8 cellular contexts compared by ENCODE assay signal in genomic region chr4:153152453-153153338, GRCh38. TPM values are rescaled to one million over a fixed set of nuclear protein-coding genes. Genes with fewer than 3 reads are reported as not detected.
DNase-seq lines count a peak whose midpoint lies in the region; ATAC-seq, FAIRE-seq and TF ChIP-seq lines count a peak whose summit lies in the region.

No MANE protein-coding gene starts in this region.

- TF ChIP-seq POLR2A in H1 (IDR thresholded peaks at IDR 0.05; ENCODE audit: control extremely low read depth in 1 of 2, low read depth in 2 of 2, low read length in 2 of 2), result no peak

- no peak overlapping the region for H4K5ac ChIP-seq in H1 (ENCODE audit: insufficient read length, low read depth, low read length)

- H2BK15ac ChIP-seq in H1 (ENCODE audit: low read length), result no peak overlapping the region

- H3K23ac ChIP-seq in H1 (ENCODE audit: insufficient read length), result no peak overlapping the region

- CTCF ChIA-PET in H1 (lab: Charles Lee; ENCODE audit: partially characterized antibody), result interaction anchor here (1.1 to 2.1 kb wide), 5 partner anchors 10 to 165 kb away, joined by 3 to 10 read pairs (median 4); partner anchors contain the start of gene TRIM2

- H3K9ac ChIP-seq in H1 (replicated peaks in 1 of 4; ENCODE audit: extremely low read depth in 1 of 4, low read depth in 3 of 4, low read length in 3 of 4), result no peak overlapping the region; a peak in 1 of 7 replicates

- H3K4me2 ChIP-seq in H1 (ENCODE audit: insufficient read depth in 1 of 2, low read depth in 2 of 2, low read length in 2 of 2), result peak overlapping the region; percentile 96 to 98

- no peaks in the 10 kb centered on the region for H3K79me1 ChIP-seq in H1 (ENCODE audit: low read depth, low read length)

- DNase-seq in NCI-H446 treated with DMSO at 0.1 percent for 48 hours (lab: John Stamatoyannopoulos, UW), result peak; percentile 27
- DNase-seq in activated CD8-positive, alpha-beta memory T cell treated with anti-CD3 and anti-CD28 coated beads for 4 hours (ENCODE audit: low read depth in 2 of 2), result peak; percentile 14 to 19
- peak in 1 of 2 experiments; percentile 71 for DNase-seq in H1 (ENCODE audit: low read depth in 1 of 2, low spot score in 2 of 2)
- peak; percentile 39 for DNase-seq in mucosa of gallbladder (ENCODE audit: low spot score)
- peak; percentile 37 for DNase-seq in stimulated activated CD8-positive, alpha-beta memory T cell treated with anti-CD3 and anti-CD28 coated beads, Interleukin-7, amount 100 ng/mL, for 24 hours (ENCODE audit: low read depth)
- DNase-seq in hepatic stellate cell (ENCODE audit: low spot score), result no peak

- POLR2A ChIA-PET in H1 (lab: Charles Lee; ENCODE audit: partially characterized antibody), result interaction anchor here (0.8 to 1.2 kb wide), 6 partner anchors 11 to 608 kb away, joined by 3 to 4 read pairs (median 3); no protein-coding TSS in a partner anchor

- H4K91ac ChIP-seq in H1 (replicated peaks; ENCODE audit: insufficient read length, low read length), result no peak overlapping the region

- peak overlapping the region; percentile 49 to 66 (median 57) for H3K4me3 ChIP-seq in H1 (ENCODE audit: extremely low read depth in 1 of 4, insufficient read depth in 2 of 4, low read depth in 3 of 4, low read length in 4 of 4)

- H3K36me3 ChIP-seq in H1 (ENCODE audit: control insufficient read depth in 2 of 4, insufficient read depth in 4 of 4, low read length in 3 of 4), result no peaks in the 10 kb centered on the region

- 2% methylated on average over 45 of the region's 45 CpGs; no CpG with 5 or more reads in 1 of the 2 experiments for whole genome bisulfite sequencing in H1 (ENCODE audit: extremely low coverage in 1 of 2, insufficient coverage in 1 of 2, insufficient read length in 1 of 2, insufficient replicate concordance in 2 of 2, low coverage in 1 of 2, low lambda C conversion rate in 2 of 2, missing lambda C conversion rate in 1 of 2), 2 experiments

- H3K14ac ChIP-seq in H1 (ENCODE audit: insufficient read length), result no peak overlapping the region

- peaks cover 3 to 41% (median 40%) of the 10 kb centered on the region in 4 experiments for H3K27me3 ChIP-seq in H1 (replicated peaks in 1 of 4; ENCODE audit: control insufficient read depth in 3 of 4, extremely low read depth in 1 of 4, insufficient read depth in 3 of 4, low read length in 3 of 4)

- no peak for FAIRE-seq in H1 (lab: Jason Lieb, UNC)

- H2BK120ac ChIP-seq in H1 (replicated peaks; ENCODE audit: low read depth, low read length), result no peak overlapping the region

- no peak overlapping the region for H2BK5ac ChIP-seq in H1 (ENCODE audit: low read depth, low read length)

- H4K8ac ChIP-seq in H1 (ENCODE audit: extremely low read depth, insufficient read depth, low read length), result peak overlapping the region; percentile 19

- no peak for TF ChIP-seq CTCF in H1 (IDR thresholded peaks at IDR 0.05; ENCODE audit: control extremely low read depth in 1 of 3, insufficient read depth in 1 of 3, low read depth in 1 of 3, low read length in 3 of 3)

- H4K20me1 ChIP-seq in H1 (replicated peaks in 1 of 2; ENCODE audit: control insufficient read depth in 1 of 2, insufficient read depth in 2 of 2, low read length in 2 of 2), result no peaks in the 10 kb centered on the region

- H3K4ac ChIP-seq in H1 (replicated peaks; ENCODE audit: insufficient read length, low read depth, low read length), result no peak overlapping the region

- H3K79me2 ChIP-seq in H1 (ENCODE audit: control insufficient read depth in 1 of 2, insufficient read depth in 2 of 2, low read length in 2 of 2), result no peaks in the 10 kb centered on the region

- peaks cover 7 to 18% (median 14%) of the 10 kb centered on the region in 4 experiments for H3K4me1 ChIP-seq in H1 (replicated peaks in 1 of 4; ENCODE audit: control insufficient read depth in 3 of 4, insufficient read depth in 4 of 4, low read length in 3 of 4)

- TF ChIP-seq EP300 in H1 (IDR thresholded peaks at IDR 0.05; ENCODE audit: borderline replicate concordance in 1 of 2, low read depth in 2 of 2, low read length in 2 of 2), result no peak

- peaks cover 15% of the 10 kb centered on the region for H3K23me2 ChIP-seq in H1 (ENCODE audit: low read depth, low read length)

- no peak for TF ChIP-seq RAD21 in H1 (IDR thresholded peaks at IDR 0.05 in 1 of 2, conservative IDR thresholded peaks at IDR 0.05 in 1 of 2; ENCODE audit: low read depth in 2 of 2, low read length in 2 of 2)

- H3K18ac ChIP-seq in H1 (ENCODE audit: extremely low read depth, low read length), result no peak overlapping the region

- no peak overlapping the region for H2BK20ac ChIP-seq in H1 (ENCODE audit: low read length)

- H3K27ac ChIP-seq in H1 (ENCODE audit: low read depth, low read length), result no peak overlapping the region

- no peak overlapping the region for H2AK5ac ChIP-seq in H1 (ENCODE audit: low read depth, low read length)

- no peak overlapping the region for H2AFZ ChIP-seq in H1 (ENCODE audit: low read length)

- H2BK12ac ChIP-seq in H1 (ENCODE audit: low read depth, low read length), result no peak overlapping the region

- H3K56ac ChIP-seq in H1 (replicated peaks; ENCODE audit: insufficient read length, low read depth, low read length), result no peak overlapping the region

- ATAC-seq in GM18517 (IDR thresholded peaks at IDR 0.05; ENCODE audit: unreplicated experiment) (peak; percentile 4), HG03097 (IDR thresholded peaks at IDR 0.05; ENCODE audit: low FRiP score, unreplicated experiment) (peak; percentile 17)

- H3K9me3 ChIP-seq in H1 (ENCODE audit: insufficient read depth in 2 of 2, low read depth in 1 of 2, low read length in 1 of 2), result no peaks in the 10 kb centered on the region

TF ChIP-seq in H1, 55 proteins besides CTCF, POLR2A, EP300 and RAD21 (continues in another document):
- peak; percentile 66 for TF ChIP-seq KDM4A (IDR thresholded peaks at IDR 0.05; ENCODE audit: low read depth, low read length, severe bottlenecking)
- peak; percentile 86 for TF ChIP-seq SUZ12 (IDR thresholded peaks at IDR 0.05; ENCODE audit: low read length)
- peak; percentile 75 for TF ChIP-seq EZH2 (IDR thresholded peaks at IDR 0.05; ENCODE audit: low read depth, low read length, severe bottlenecking)
- no peak for TF ChIP-seq JUN (IDR thresholded peaks at IDR 0.05; ENCODE audit: low read depth, low read length)
- no peak for TF ChIP-seq PHF8 (conservative IDR thresholded peaks at IDR 0.05; ENCODE audit: low read depth, low read length)
- TF ChIP-seq E2F6 (IDR thresholded peaks at IDR 0.05), result peak; percentile 40; the same call in 1 of the 2 replicates
- no peak for TF ChIP-seq CBX8 (IDR thresholded peaks at IDR 0.05; ENCODE audit: borderline replicate concordance, low read depth, low read length)
- no peak for TF ChIP-seq SP4 (IDR thresholded peaks at IDR 0.05; ENCODE audit: low read length)
- no peak for TF ChIP-seq NANOG (IDR thresholded peaks at IDR 0.05; ENCODE audit: insufficient read depth, low read depth, low read length, poor library complexity, severe bottlenecking)
- peak; percentile 83 for TF ChIP-seq SAP30 (IDR thresholded peaks at IDR 0.05; ENCODE audit: insufficient read depth, insufficient replicate concordance, low read length)
- no peak for TF ChIP-seq SIX5 (IDR thresholded peaks at IDR 0.05; ENCODE audit: low read depth, low read length)
- no peak for TF ChIP-seq ATF3 (IDR thresholded peaks at IDR 0.05; ENCODE audit: insufficient read depth, low read depth, low read length)
- peak; percentile 77 for TF ChIP-seq ASH2L (IDR thresholded peaks at IDR 0.05; ENCODE audit: low read length)
- peak; percentile 24 for TF ChIP-seq RNF2 (IDR thresholded peaks at IDR 0.05; ENCODE audit: borderline replicate concordance, low read depth, low read length, missing control alignments, poor library complexity, severe bottlenecking)
- no peak for TF ChIP-seq GTF2F1 (IDR thresholded peaks at IDR 0.05; ENCODE audit: borderline replicate concordance, low read depth, low read length)
- no peak for TF ChIP-seq MAFK (IDR thresholded peaks at IDR 0.05; ENCODE audit: low read depth, low read length)
- TF ChIP-seq FOSL1 (IDR thresholded peaks at IDR 0.05; ENCODE audit: insufficient read depth, low read depth, low read length), result no peak
- TF ChIP-seq MAX (IDR thresholded peaks at IDR 0.05), result peak; percentile 40; the same call in 1 of the 2 replicates
- TF ChIP-seq ATF2 (IDR thresholded peaks at IDR 0.05; ENCODE audit: low read length), result no peak

RNA-seq across cellular contexts. Expression of gene TRIM2, which starts 51.5 kb away (rescaled TPM):
- 58.1 and 59.8 TPM in 2 replicates for total RNA-seq in H1 (2021; fragmentation: NEBNext Ultra II Directional; extraction: Animal tissue kit (Norgen Biotek cat#: 25700))
- polyA plus RNA-seq in H1 (2011; rRNA removed), result 30.8 and 34.0 TPM in 2 replicates
- polyA plus RNA-seq in H1 (2011; cell fraction: cytosol; rRNA removed), result 30.1 TPM
- 51.4 TPM for polyA plus RNA-seq in H1 (2011; cell fraction: nucleus; rRNA removed)
- 25.9 to 40.1 TPM (median 35.7 TPM) in 4 replicates for polyA plus RNA-seq in H1 (2012, experiment 1 of 2)
- polyA plus RNA-seq in H1 (2012, experiment 2 of 2), result 7.1 TPM
- polyA plus RNA-seq in H1 (2013, experiment 1 of 2), result 20.5 TPM
- 17.9 TPM for polyA plus RNA-seq in H1 (2013, experiment 2 of 2)
- 196 and 248 TPM in 2 replicates for polyA minus RNA-seq in H1 (2011; rRNA and poly(A)+ RNA removed)
- polyA minus RNA-seq in H1 (2011; cell fraction: cytosol; rRNA and poly(A)+ RNA removed), result 78.7 TPM
- polyA minus RNA-seq in H1 (2011; cell fraction: nucleus; rRNA and poly(A)+ RNA removed), result 117 TPM
- 146 TPM for total RNA-seq in mucosa of gallbladder
